Comparison of ENCODE assay signal across 1 cellular context in the genomic region with DNA sequence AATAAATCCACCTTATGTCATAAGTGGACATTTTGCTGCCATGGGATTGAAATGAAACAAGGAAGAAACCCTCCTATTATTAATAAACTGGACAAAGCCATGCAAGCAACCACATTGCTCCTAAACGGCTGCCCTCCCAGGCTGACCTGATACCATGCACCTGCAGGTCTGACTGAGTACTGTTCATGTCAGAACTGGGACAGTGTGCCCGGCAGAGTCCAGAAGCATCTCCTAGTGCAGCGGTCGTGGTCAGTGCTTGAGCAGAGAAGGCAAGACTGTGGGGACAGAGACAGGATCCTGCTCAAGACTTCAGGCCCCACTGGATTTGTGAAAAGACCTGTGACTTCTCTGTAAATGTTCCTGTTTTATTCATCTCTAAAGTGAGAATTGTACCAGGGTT.
TF ChIP-seq lines count a peak whose summit lies in the region.

No MANE protein-coding gene starts in this region.

TF ChIP-seq in K562, 482 proteins besides CTCF, POLR2A, EP300 and RAD21:
- no peak for TF ChIP-seq POLR2B (IDR thresholded peaks at IDR 0.05; ENCODE audit: low read depth, partially characterized antibody)
- no peak for TF ChIP-seq DEAF1 (CRISPR knock-in tag; IDR thresholded peaks at IDR 0.05)
- TF ChIP-seq ZNF830 (CRISPR knock-in tag; IDR thresholded peaks at IDR 0.05) = no peak
- no peak for TF ChIP-seq POLR3A (IDR thresholded peaks at IDR 0.05; ENCODE audit: borderline replicate concordance, extremely low read depth, insufficient read depth, insufficient read length)
- TF ChIP-seq ZNF282 (CRISPR knock-in tag; IDR thresholded peaks at IDR 0.05) = no peak
- TF ChIP-seq, protein P1, sequence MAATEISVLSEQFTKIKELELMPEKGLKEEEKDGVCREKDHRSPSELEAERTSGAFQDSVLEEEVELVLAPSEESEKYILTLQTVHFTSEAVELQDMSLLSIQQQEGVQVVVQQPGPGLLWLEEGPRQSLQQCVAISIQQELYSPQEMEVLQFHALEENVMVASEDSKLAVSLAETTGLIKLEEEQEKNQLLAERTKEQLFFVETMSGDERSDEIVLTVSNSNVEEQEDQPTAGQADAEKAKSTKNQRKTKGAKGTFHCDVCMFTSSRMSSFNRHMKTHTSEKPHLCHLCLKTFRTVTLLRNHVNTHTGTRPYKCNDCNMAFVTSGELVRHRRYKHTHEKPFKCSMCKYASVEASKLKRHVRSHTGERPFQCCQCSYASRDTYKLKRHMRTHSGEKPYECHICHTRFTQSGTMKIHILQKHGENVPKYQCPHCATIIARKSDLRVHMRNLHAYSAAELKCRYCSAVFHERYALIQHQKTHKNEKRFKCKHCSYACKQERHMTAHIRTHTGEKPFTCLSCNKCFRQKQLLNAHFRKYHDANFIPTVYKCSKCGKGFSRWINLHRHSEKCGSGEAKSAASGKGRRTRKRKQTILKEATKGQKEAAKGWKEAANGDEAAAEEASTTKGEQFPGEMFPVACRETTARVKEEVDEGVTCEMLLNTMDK (IDR thresholded peaks at IDR 0.05; ENCODE audit: borderline replicate concordance, insufficient read depth, low read depth, low read length, poor library complexity, severe bottlenecking) = no peak
- TF ChIP-seq SMARCE1 (IDR thresholded peaks at IDR 0.05) = no peak
- TF ChIP-seq, protein P2, sequence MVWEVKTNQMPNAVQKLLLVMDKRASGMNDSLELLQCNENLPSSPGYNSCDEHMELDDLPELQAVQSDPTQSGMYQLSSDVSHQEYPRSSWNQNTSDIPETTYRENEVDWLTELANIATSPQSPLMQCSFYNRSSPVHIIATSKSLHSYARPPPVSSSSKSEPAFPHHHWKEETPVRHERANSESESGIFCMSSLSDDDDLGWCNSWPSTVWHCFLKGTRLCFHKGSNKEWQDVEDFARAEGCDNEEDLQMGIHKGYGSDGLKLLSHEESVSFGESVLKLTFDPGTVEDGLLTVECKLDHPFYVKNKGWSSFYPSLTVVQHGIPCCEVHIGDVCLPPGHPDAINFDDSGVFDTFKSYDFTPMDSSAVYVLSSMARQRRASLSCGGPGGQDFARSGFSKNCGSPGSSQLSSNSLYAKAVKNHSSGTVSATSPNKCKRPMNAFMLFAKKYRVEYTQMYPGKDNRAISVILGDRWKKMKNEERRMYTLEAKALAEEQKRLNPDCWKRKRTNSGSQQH (CRISPR knock-in tag; IDR thresholded peaks at IDR 0.05) = no peak
- TF ChIP-seq CSDE1 (IDR thresholded peaks at IDR 0.05) = no peak
- no peak for TF ChIP-seq ZNF239 (CRISPR knock-in tag; IDR thresholded peaks at IDR 0.05)
- no peak for TF ChIP-seq ZNF140 (CRISPR knock-in tag; IDR thresholded peaks at IDR 0.05)
- TF ChIP-seq, protein P3, sequence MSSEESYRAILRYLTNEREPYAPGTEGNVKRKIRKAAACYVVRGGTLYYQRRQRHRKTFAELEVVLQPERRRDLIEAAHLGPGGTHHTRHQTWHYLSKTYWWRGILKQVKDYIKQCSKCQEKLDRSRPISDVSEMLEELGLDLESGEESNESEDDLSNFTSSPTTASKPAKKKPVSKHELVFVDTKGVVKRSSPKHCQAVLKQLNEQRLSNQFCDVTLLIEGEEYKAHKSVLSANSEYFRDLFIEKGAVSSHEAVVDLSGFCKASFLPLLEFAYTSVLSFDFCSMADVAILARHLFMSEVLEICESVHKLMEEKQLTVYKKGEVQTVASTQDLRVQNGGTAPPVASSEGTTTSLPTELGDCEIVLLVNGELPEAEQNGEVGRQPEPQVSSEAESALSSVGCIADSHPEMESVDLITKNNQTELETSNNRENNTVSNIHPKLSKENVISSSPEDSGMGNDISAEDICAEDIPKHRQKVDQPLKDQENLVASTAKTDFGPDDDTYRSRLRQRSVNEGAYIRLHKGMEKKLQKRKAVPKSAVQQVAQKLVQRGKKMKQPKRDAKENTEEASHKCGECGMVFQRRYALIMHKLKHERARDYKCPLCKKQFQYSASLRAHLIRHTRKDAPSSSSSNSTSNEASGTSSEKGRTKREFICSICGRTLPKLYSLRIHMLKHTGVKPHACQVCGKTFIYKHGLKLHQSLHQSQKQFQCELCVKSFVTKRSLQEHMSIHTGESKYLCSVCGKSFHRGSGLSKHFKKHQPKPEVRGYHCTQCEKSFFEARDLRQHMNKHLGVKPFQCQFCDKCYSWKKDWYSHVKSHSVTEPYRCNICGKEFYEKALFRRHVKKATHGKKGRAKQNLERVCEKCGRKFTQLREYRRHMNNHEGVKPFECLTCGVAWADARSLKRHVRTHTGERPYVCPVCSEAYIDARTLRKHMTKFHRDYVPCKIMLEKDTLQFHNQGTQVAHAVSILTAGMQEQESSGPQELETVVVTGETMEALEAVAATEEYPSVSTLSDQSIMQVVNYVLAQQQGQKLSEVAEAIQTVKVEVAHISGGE (CRISPR knock-in tag; IDR thresholded peaks at IDR 0.05) = no peak
